Comparison of ENCODE assay signal across 14 cellular contexts in genomic region chr13:65613004-65613403, GRCh38.
DNase-seq lines count a peak whose midpoint lies in the region; ATAC-seq and TF ChIP-seq lines count a peak whose summit lies in the region.
"Had no signal": no experiment of that assay in that cellular context is flagged by ENCODE, and none has a peak within 500 bp of the region (broad histone marks: within the 10 kb centered on the region; RNA-seq: fewer than 3 reads in every experiment).

No MANE protein-coding gene starts in this region.

- no peak overlapping the region for H2BK5ac ChIP-seq in H9 (ENCODE audit: insufficient read length, low read length)

- no CpG with 5 or more reads among the region's 2 CpGs for WGBS in H9 (ENCODE audit: extremely low coverage, insufficient read length, low lambda C conversion rate)

- H3K27ac Mint-ChIP-seq in H9, result no peak overlapping the region
- H3K27ac Mint-ChIP-seq: activated CD4-positive, alpha-beta T cell treated with anti-CD3 and anti-CD28 coated beads for 36 hours; CD4-positive, alpha-beta T cell had no signal

- intact Hi-C loops in posterior vena cava (cut with DNase I), result no loop called here

- 0 out of 5 replicates have a peak, but pooled peaks cover 0 to 2% of the 10 kb centered on the region in 2 experiments for H3K9me3 Mint-ChIP-seq in H9

- no peak overlapping the region for H4K91ac ChIP-seq in H9 (ENCODE audit: insufficient read length, low read depth, low read length)

- H3K79me2 ChIP-seq in DOHH2 (ENCODE audit: control insufficient read depth, low read length), result no peaks in the 10 kb centered on the region
- H3K79me2 ChIP-seq in H9 (ENCODE audit: insufficient read depth, low read length), result no peaks in the 10 kb centered on the region

- H3K9me2 ChIP-seq in DOHH2 (replicated peaks; ENCODE audit: control insufficient read depth, low read length), result no peaks in the 10 kb centered on the region

- H3K9me3 ChIP-seq in DOHH2 (ENCODE audit: control insufficient read depth, insufficient read depth, low read length) (no peaks in the 10 kb centered on the region), H9 (ENCODE audit: control insufficient read depth, low read depth, low read length) (no peaks in the 10 kb centered on the region)

- no peak overlapping the region for H2BK20ac ChIP-seq in H9 (ENCODE audit: low read depth, low read length, poor library complexity, severe bottlenecking)

- H3K4me3 ChIP-seq in DOHH2 (ENCODE audit: low read length), result no peak overlapping the region

- H3K23ac ChIP-seq in H9 (ENCODE audit: insufficient read length, low read depth, low read length), result no peak overlapping the region

- no peak overlapping the region for H2AFZ ChIP-seq in H9 (ENCODE audit: low read length)

- no peak overlapping the region for H2BK15ac ChIP-seq in H9 (ENCODE audit: low read depth, low read length)

- no peak overlapping the region for H4K5ac ChIP-seq in H9 (ENCODE audit: insufficient read length, low read depth, low read length)

- no peaks in the 10 kb centered on the region for H3K4me1 Mint-ChIP-seq in H9
- H3K4me1 Mint-ChIP-seq: activated CD4-positive, alpha-beta T cell treated with anti-CD3 and anti-CD28 coated beads for 36 hours had no signal

- no peak for ATAC-seq in HG03442 (IDR thresholded peaks at IDR 0.05; ENCODE audit: unreplicated experiment)
- ATAC-seq: activated CD4-positive, alpha-beta T cell treated with anti-CD3 and anti-CD28 coated beads for 36 hours had no signal

- H3K56ac ChIP-seq in H9 (ENCODE audit: insufficient read length, low read depth, low read length), result no peak overlapping the region

- H3K23me2 ChIP-seq in H9 (ENCODE audit: insufficient read length, low read depth, low read length, poor library complexity, severe bottlenecking), result no peaks in the 10 kb centered on the region

- peak; percentile 33 for DNase-seq in H9
- peak; percentile 19 for DNase-seq in OCI-M1 (lab: John Stamatoyannopoulos, UW)
- DNase-seq in iPS DF 19.7 (ENCODE audit: low read depth, low spot score), result peak; percentile 7
- no peak for DNase-seq in posterior vena cava (ENCODE audit: low spot score)
- DNase-seq in activated T-cell treated with anti-CD3 and anti-CD28 coated beads for 4 hours, result no peak
- no peak for DNase-seq in globus pallidus (ENCODE audit: low spot score)
- DNase-seq: activated CD4-positive, alpha-beta T cell treated with anti-CD3 and anti-CD28 coated beads for 36 hours; CD4-positive, alpha-beta T cell; kidney glomerular epithelial cell; NCI-H1105; NCI-H510A treated with DMSO at 0.1 percent for 48 hours had no signal

- H3T11ph ChIP-seq in H9 (ENCODE audit: low read length), result no peak overlapping the region

- no peaks in the 10 kb centered on the region for H3K79me1 ChIP-seq in H9 (ENCODE audit: insufficient read depth, low read depth, low read length, poor library complexity, severe bottlenecking)

- H3K18ac ChIP-seq in H9 (ENCODE audit: insufficient read length, low read depth, low read length), result no peak overlapping the region

- no peaks in the 10 kb centered on the region for H3F3A ChIP-seq in DOHH2 (ENCODE audit: control insufficient read depth, insufficient read depth)

- H4K20me1 ChIP-seq in DOHH2 (ENCODE audit: control insufficient read depth, insufficient read depth, low read depth, low read length), result no peaks in the 10 kb centered on the region
- H4K20me1 ChIP-seq in H9 (ENCODE audit: control insufficient read depth, insufficient read depth, insufficient read length), result no peaks in the 10 kb centered on the region

- H3K4me1 ChIP-seq in DOHH2 (ENCODE audit: control insufficient read depth, low read length), result no peaks in the 10 kb centered on the region
- no peaks in the 10 kb centered on the region for H3K4me1 ChIP-seq in H9 (ENCODE audit: insufficient read depth, low read length)

- H3K4me2 ChIP-seq in DOHH2 (ENCODE audit: low read length) (no peak overlapping the region), H9 (ENCODE audit: insufficient read depth, insufficient read length, low read length) (no peak overlapping the region)

- H3K36me3 Mint-ChIP-seq in H9 (ENCODE audit: insufficient read depth in 1 of 3, low read depth in 3 of 3), result no peaks in the 10 kb centered on the region

- H2AK5ac ChIP-seq in H9 (ENCODE audit: insufficient read length, low read length), result no peak overlapping the region

- no peak overlapping the region for H4K8ac ChIP-seq in H9 (replicated peaks; ENCODE audit: insufficient read length, low read depth, low read length)

- TF ChIP-seq CTCF in DOHH2 (IDR thresholded peaks at IDR 0.05; ENCODE audit: low read depth, low read length, poor library complexity, severe bottlenecking) (peak; percentile 63), H9 (conservative IDR thresholded peaks at IDR 0.05) (peak; percentile 74)

- no peak overlapping the region for H3K9ac ChIP-seq in H9 (ENCODE audit: extremely low read depth, insufficient read length, low read length)

- no peaks in the 10 kb centered on the region for H3K27me3 ChIP-seq in DOHH2 (ENCODE audit: control insufficient read depth, low read length)
- H3K27me3 ChIP-seq in H9 (ENCODE audit: insufficient read depth, low read length), result no peaks in the 10 kb centered on the region

- H3K36me3 ChIP-seq in DOHH2 (ENCODE audit: control insufficient read depth, low read length), result no peaks in the 10 kb centered on the region

- no peak overlapping the region for H2BK120ac ChIP-seq in H9 (ENCODE audit: low read depth, low read length, poor library complexity, severe bottlenecking)

- no peaks in the 10 kb centered on the region for H3K27me3 Mint-ChIP-seq in H9 (ENCODE audit: low read depth)
- H3K27me3 Mint-ChIP-seq: activated CD4-positive, alpha-beta T cell treated with anti-CD3 and anti-CD28 coated beads for 36 hours; CD4-positive, alpha-beta T cell had no signal

- no peak overlapping the region for H3K4ac ChIP-seq in H9 (ENCODE audit: low read depth, low read length)

- H3K14ac ChIP-seq in H9 (ENCODE audit: insufficient read depth, low read length), result no peak overlapping the region

- no peak overlapping the region for H3K27ac ChIP-seq in DOHH2 (ENCODE audit: low read depth, low read length)
- H3K27ac ChIP-seq in H9 (ENCODE audit: insufficient read length, low read depth, low read length), result no peak overlapping the region
- H3K27ac ChIP-seq: HL-60 had no signal

- H2BK12ac ChIP-seq in H9 (ENCODE audit: insufficient read length, low read depth, low read length), result no peak overlapping the region

- no peak overlapping the region for H3K4me3 Mint-ChIP-seq in H9
- H3K4me3 Mint-ChIP-seq: activated CD4-positive, alpha-beta T cell treated with anti-CD3 and anti-CD28 coated beads for 36 hours; CD4-positive, alpha-beta T cell had no signal

Comparison
In these comparisons a context has a peak if more than half of its experiments do, and no peak if none do; other contexts are left out.
1. DNase-seq: peak in H9 (single experiment), OCI-M1 (single experiment) and iPS DF 19.7 (single experiment); none in posterior vena cava (single experiment), activated T-cell treated with anti-CD3 and anti-CD28 coated beads for 4 hours (single experiment) and globus pallidus (single experiment).